In genomic region chr3:73511555-73511954, GRCh38 we compare ENCODE assay signal across 12 cellular contexts.
DNase-seq lines count a peak whose midpoint lies in the region; TF ChIP-seq lines count a peak whose summit lies in the region.
"Had no signal": no experiment of that assay in that cellular context is flagged by ENCODE, and none has a peak within 500 bp of the region (broad histone marks: within the 10 kb centered on the region; RNA-seq: fewer than 3 reads in every experiment).

No MANE protein-coding gene starts in this region.

- H3K4me1 ChIP-seq in endodermal cell (ENCODE audit: control insufficient read depth, insufficient read depth, low read length) = peaks cover 21% of the 10 kb centered on the region
- H3K4me1 ChIP-seq in mucosa of rectum (ENCODE audit: control insufficient read depth in 2 of 2, insufficient read depth in 2 of 2, low read length in 2 of 2) = peaks cover 35 to 37% of the 10 kb centered on the region in 2 donors
- H3K4me1 ChIP-seq in transverse colon = peaks cover 19 to 82% (median 65%) of the 10 kb centered on the region in 4 donors

- H3K9me3 Mint-ChIP-seq in endodermal cell = no peaks in the 10 kb centered on the region
- no peaks in the 10 kb centered on the region for H3K9me3 Mint-ChIP-seq in activated CD4-positive, alpha-beta T cell treated with anti-CD3 and anti-CD28 coated beads, Interleukin-2, amount 10 ng/mL, durations not matched to agents 7 days and 5 days
- H3K9me3 Mint-ChIP-seq: stimulated activated naive B cell treated with anti-CD40 and anti-IgM and Interleukin-4, amounts not matched to agents 10 μg/mL and 1 μg/mL and 100 μg/mL, for 72 hours had no signal

- H3K27ac Mint-ChIP-seq in endodermal cell = no peak overlapping the region
- no peak overlapping the region for H3K27ac Mint-ChIP-seq in activated CD4-positive, alpha-beta T cell treated with anti-CD3 and anti-CD28 coated beads, Interleukin-2, amount 10 ng/mL, durations not matched to agents 7 days and 5 days
- H3K27ac Mint-ChIP-seq: stimulated activated naive B cell treated with anti-CD40 and anti-IgM and Interleukin-4, amounts not matched to agents 10 μg/mL and 1 μg/mL and 100 μg/mL, for 72 hours had no signal

- 49 to 66% methylated on average over 6 to 12 of the region's 12 CpGs for WGBS in endodermal cell (ENCODE audit: insufficient coverage in 1 of 2, insufficient read length in 1 of 2), 2 experiments
- 41 to 48% methylated on average over 2 to 12 of the region's 12 CpGs for WGBS in transverse colon (ENCODE audit: low coverage in 1 of 2), 2 donors

- in situ Hi-C loops in transverse colon (cut with MboI; ENCODE audit: low pct_ligation_motif_present in 1 of 4, low pct_unique_long_range_greater_than_20kb in 1 of 4, low sequenced_read_pairs in 3 of 4) = loop anchor here in 2 of 4 donors (25.0 kb wide), 2 partner anchors 101 to 326 kb away; partner anchors contain the start of gene PDZRN3 (in 1 of the 2)

- H3K4me1 Mint-ChIP-seq in endodermal cell = peaks cover 54% of the 10 kb centered on the region
- H3K4me1 Mint-ChIP-seq in activated CD4-positive, alpha-beta T cell treated with anti-CD3 and anti-CD28 coated beads, Interleukin-2, amount 10 ng/mL, durations not matched to agents 7 days and 5 days = no peaks in the 10 kb centered on the region
- H3K4me1 Mint-ChIP-seq: stimulated activated naive B cell treated with anti-CD40 and anti-IgM and Interleukin-4, amounts not matched to agents 10 μg/mL and 1 μg/mL and 100 μg/mL, for 72 hours had no signal

- no peaks in the 10 kb centered on the region for H3K36me3 Mint-ChIP-seq in endodermal cell (ENCODE audit: low read depth)
- no peaks in the 10 kb centered on the region for H3K36me3 Mint-ChIP-seq in activated CD4-positive, alpha-beta T cell treated with anti-CD3 and anti-CD28 coated beads, Interleukin-2, amount 10 ng/mL, durations not matched to agents 7 days and 5 days (ENCODE audit: low read depth)
- H3K36me3 Mint-ChIP-seq: stimulated activated naive B cell treated with anti-CD40 and anti-IgM and Interleukin-4, amounts not matched to agents 10 μg/mL and 1 μg/mL and 100 μg/mL, for 72 hours had no signal

- intact Hi-C loops in transverse colon (cut with DNase I; ENCODE audit: low total_unique reads) = loop anchor here (10.0 kb wide), 1 partner anchor 323 kb away; no protein-coding TSS in a partner anchor

- no peak overlapping the region for H3K9ac ChIP-seq in endodermal cell (ENCODE audit: extremely low read depth, low read length, poor library complexity, severe bottlenecking)
- peak overlapping the region in 1 of 2 donors; percentile 1 for H3K9ac ChIP-seq in mucosa of rectum (ENCODE audit: low read depth in 1 of 2, low read length in 2 of 2)
- H3K9ac ChIP-seq: GM23248 had no signal

- no peaks in the 10 kb centered on the region for H3K9me3 ChIP-seq in endodermal cell (ENCODE audit: control insufficient read depth, low read length)
- H3K9me3 ChIP-seq in mucosa of rectum (ENCODE audit: control insufficient read depth in 2 of 2, low read length in 2 of 2) = no peaks in the 10 kb centered on the region
- H3K9me3 ChIP-seq in transverse colon = no peaks in the 10 kb centered on the region

- TF ChIP-seq EP300 in transverse colon (IDR thresholded peaks at IDR 0.05; ENCODE audit: low read depth) = no peak

- peaks cover 34% of the 10 kb centered on the region for H3K27me3 Mint-ChIP-seq in endodermal cell (ENCODE audit: insufficient read depth)
- peaks cover under 1% of the 10 kb centered on the region for H3K27me3 Mint-ChIP-seq in activated CD4-positive, alpha-beta T cell treated with anti-CD3 and anti-CD28 coated beads, Interleukin-2, amount 10 ng/mL, durations not matched to agents 7 days and 5 days

- no peaks in the 10 kb centered on the region for H3K36me3 ChIP-seq in endodermal cell (ENCODE audit: control insufficient read depth, insufficient read depth, low read length)
- no peaks in the 10 kb centered on the region for H3K36me3 ChIP-seq in mucosa of rectum (ENCODE audit: control insufficient read depth in 2 of 2, insufficient read depth in 2 of 2, low read length in 2 of 2)
- H3K36me3 ChIP-seq in transverse colon = no peaks in the 10 kb centered on the region

- POLR2A ChIA-PET in activated CD4-positive, alpha-beta T cell treated with anti-CD3 and anti-CD28 coated beads, Interleukin-2, amount 10 ng/mL, durations not matched to agents 7 days and 5 days (lab: Charles Lee) = no interaction called here

- no peak for TF ChIP-seq POLR2A in transverse colon (IDR thresholded peaks at IDR 0.05)

- H3K4me3 ChIP-seq in endodermal cell (ENCODE audit: low read length) (no peak overlapping the region), mucosa of rectum (ENCODE audit: low read length in 2 of 2) (peak overlapping the region; percentile 14 to 17), transverse colon (no peak overlapping the region)
- H3K4me3 ChIP-seq: GM23248 had no signal

- no peak for TF ChIP-seq CTCF in endodermal cell (conservative IDR thresholded peaks at IDR 0.05)
- no peak for TF ChIP-seq CTCF in transverse colon (IDR thresholded peaks at IDR 0.05)

- peaks cover 13% of the 10 kb centered on the region for H3K27me3 ChIP-seq in endodermal cell (ENCODE audit: control insufficient read depth, insufficient read depth, low read length, poor library complexity, severe bottlenecking)
- H3K27me3 ChIP-seq in mucosa of rectum (ENCODE audit: control insufficient read depth in 2 of 2, insufficient read depth in 2 of 2, low read length in 2 of 2) = no peaks in the 10 kb centered on the region
- no peaks in the 10 kb centered on the region for H3K27me3 ChIP-seq in transverse colon

- DNase-seq in NCI-H526 treated with DMSO at 0.1 percent for 48 hours (lab: John Stamatoyannopoulos, UW) = peak; percentile 95
- no peak for DNase-seq in endodermal cell
- DNase-seq in transverse colon = peak; percentile 24
- DNase-seq in activated CD4-positive, alpha-beta T cell treated with anti-CD3 and anti-CD28 coated beads, Interleukin-2, amount 10 ng/mL, durations not matched to agents 7 days and 5 days = no peak
- DNase-seq in NOMO-1 treated with dmso at 0.1 percent for 144 hours (lab: John Stamatoyannopoulos, UW; ENCODE audit: unreplicated experiment) = no peak
- no peak for DNase-seq in HK-2 (ENCODE audit: unreplicated experiment)
- DNase-seq: GM23248; stimulated activated CD4-positive, alpha-beta T cell treated with anti-CD3 and anti-CD28 coated beads, Interleukin-1b, Interleukin-23, amount 100 ng/mL, for 48 hours; stimulated activated naive B cell treated with anti-CD40 and anti-IgM and Interleukin-4, amounts not matched to agents 10 μg/mL and 1 μg/mL and 100 μg/mL, for 72 hours; T1000 had no signal

- H3K27ac ChIP-seq in endodermal cell (ENCODE audit: low read depth, low read length) (peak overlapping the region; percentile 72), mucosa of rectum (ENCODE audit: low read depth in 2 of 2, low read length in 2 of 2) (peak overlapping the region; percentile 50 to 60), transverse colon (peak overlapping the region; percentile 77 to 86 (median 84))
- H3K27ac ChIP-seq: GM23248, RWPE1 had no signal

- CTCF ChIA-PET in activated CD4-positive, alpha-beta T cell treated with anti-CD3 and anti-CD28 coated beads, Interleukin-2, amount 10 ng/mL, durations not matched to agents 7 days and 5 days (lab: Charles Lee) = no interaction called here

- H3K4me3 Mint-ChIP-seq in endodermal cell = no peak overlapping the region
- H3K4me3 Mint-ChIP-seq in activated CD4-positive, alpha-beta T cell treated with anti-CD3 and anti-CD28 coated beads, Interleukin-2, amount 10 ng/mL, durations not matched to agents 7 days and 5 days = no peak overlapping the region
- H3K4me3 Mint-ChIP-seq: stimulated activated naive B cell treated with anti-CD40 and anti-IgM and Interleukin-4, amounts not matched to agents 10 μg/mL and 1 μg/mL and 100 μg/mL, for 72 hours had no signal

Comparison
In these comparisons a context has a peak if more than half of its experiments do, and no peak if none do; other contexts are left out.
1. DNase-seq: peak in NCI-H526 treated with DMSO at 0.1 percent for 48 hours (single experiment) and transverse colon (single experiment); none in endodermal cell (single experiment), activated CD4-positive, alpha-beta T cell treated with anti-CD3 and anti-CD28 coated beads, Interleukin-2, amount 10 ng/mL, durations not matched to agents 7 days and 5 days (single experiment), NOMO-1 treated with dmso at 0.1 percent for 144 hours (single experiment) and HK-2 (single experiment).
2. H3K4me3 ChIP-seq: peak in mucosa of rectum (2 of 2); none in endodermal cell (single experiment) and transverse colon (0 of 4).
3. Peak in every context shown above with its lines, with median percentiles within 50 percentile points of each other: H3K27ac ChIP-seq.